ENCODE assay signal across 6 cellular contexts in the genomic region with DNA sequence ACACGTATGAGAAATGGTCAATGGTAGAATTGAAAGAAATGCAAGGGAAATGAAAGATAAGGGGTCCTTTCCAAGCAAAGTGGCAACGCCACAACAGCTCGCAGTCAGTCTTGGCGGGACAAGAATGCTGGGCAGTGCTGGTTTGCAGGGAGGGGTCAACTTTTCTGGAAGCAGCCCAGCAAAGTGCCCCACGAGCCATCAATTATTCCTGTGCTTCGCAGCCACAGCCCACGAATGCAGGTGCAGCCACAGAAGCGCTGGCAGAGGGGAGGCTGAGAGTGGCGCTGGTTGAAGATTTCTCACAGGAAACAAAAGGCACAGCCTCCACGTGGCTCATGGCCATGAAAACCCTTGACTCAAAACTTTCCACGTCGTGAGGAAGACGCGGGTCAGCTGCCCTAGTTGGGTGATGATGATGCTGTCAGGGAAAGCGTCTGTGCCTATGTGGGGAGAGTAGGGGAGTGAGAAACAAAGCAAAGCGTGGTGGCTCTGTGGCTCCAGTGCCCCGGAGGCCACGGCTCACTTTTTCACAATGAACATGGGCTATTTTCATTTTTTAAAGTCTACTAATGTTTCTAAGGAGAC. TPM values are rescaled to one million over a fixed set of nuclear protein-coding genes. Genes with fewer than 3 reads are reported as not detected.
"Had no signal": no experiment of that assay in that cellular context is flagged by ENCODE, and none has a peak within 500 bp of the region (broad histone marks: within the 10 kb centered on the region; RNA-seq: fewer than 3 reads in every experiment).

No MANE protein-coding gene starts in this region.

RNA-seq across cellular contexts. Expression of gene KRTAP5-5, which starts 33.2 kb away (rescaled TPM):
- total RNA-seq: HT-29, K562, M059J, Right ventricle myocardium superior, SJSA1 had no signal
- polyA plus RNA-seq: IgD-negative memory B cell, K562 had no signal

RNA-seq across cellular contexts. Expression of gene KRTAP5-6, which starts 34.2 kb away (rescaled TPM):
- total RNA-seq: HT-29, K562, M059J, Right ventricle myocardium superior, SJSA1 had no signal
- polyA plus RNA-seq: IgD-negative memory B cell, K562 had no signal

RNA-seq across cellular contexts. Expression of gene KRTAP5-4, which starts 40.9 kb away (rescaled TPM):
- total RNA-seq: HT-29, K562, M059J, Right ventricle myocardium superior, SJSA1 had no signal
- polyA plus RNA-seq: IgD-negative memory B cell, K562 had no signal

RNA-seq across cellular contexts. Expression of gene KRTAP5-3, which starts 54.5 kb away (rescaled TPM):
- total RNA-seq: HT-29, K562, M059J, Right ventricle myocardium superior, SJSA1 had no signal
- polyA plus RNA-seq: IgD-negative memory B cell, K562 had no signal
